Comparison of ENCODE assay signal across 2 cellular contexts in the genomic region with DNA sequence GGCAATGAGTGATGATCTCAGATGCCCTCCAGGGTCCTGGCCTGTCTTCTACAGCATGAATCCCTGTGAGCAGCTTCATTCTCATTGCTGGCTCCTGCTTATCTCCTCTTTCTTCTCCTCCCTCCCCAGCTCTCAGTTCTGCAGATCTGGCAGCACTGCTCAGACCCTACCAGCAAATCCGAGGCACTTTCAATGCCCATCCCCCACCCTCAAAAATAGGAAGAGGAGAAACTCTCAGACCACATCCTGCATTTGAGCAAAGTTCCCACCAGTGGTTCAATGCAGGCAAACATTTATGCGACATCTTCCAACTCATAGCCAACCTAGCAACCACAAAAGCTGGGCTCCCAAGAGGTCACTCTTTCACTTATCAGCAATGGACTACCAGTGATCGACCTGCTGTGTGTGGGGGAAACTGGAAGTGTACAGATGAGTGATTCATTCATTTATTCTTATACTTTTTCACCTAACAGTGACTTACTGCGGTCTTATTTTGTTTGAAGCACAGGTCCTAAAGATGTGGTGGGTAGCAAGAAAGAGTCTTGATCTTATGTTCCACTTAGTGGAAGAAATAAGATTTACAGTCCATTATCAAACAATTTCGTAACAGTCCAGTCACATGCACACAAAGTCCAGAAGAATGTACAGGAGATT.
TF ChIP-seq lines count a peak whose summit lies in the region.

No MANE protein-coding gene starts in this region.

TF ChIP-seq in SK-N-SH, 30 proteins besides CTCF, POLR2A, EP300 and RAD21:
- TF ChIP-seq, protein P1, sequence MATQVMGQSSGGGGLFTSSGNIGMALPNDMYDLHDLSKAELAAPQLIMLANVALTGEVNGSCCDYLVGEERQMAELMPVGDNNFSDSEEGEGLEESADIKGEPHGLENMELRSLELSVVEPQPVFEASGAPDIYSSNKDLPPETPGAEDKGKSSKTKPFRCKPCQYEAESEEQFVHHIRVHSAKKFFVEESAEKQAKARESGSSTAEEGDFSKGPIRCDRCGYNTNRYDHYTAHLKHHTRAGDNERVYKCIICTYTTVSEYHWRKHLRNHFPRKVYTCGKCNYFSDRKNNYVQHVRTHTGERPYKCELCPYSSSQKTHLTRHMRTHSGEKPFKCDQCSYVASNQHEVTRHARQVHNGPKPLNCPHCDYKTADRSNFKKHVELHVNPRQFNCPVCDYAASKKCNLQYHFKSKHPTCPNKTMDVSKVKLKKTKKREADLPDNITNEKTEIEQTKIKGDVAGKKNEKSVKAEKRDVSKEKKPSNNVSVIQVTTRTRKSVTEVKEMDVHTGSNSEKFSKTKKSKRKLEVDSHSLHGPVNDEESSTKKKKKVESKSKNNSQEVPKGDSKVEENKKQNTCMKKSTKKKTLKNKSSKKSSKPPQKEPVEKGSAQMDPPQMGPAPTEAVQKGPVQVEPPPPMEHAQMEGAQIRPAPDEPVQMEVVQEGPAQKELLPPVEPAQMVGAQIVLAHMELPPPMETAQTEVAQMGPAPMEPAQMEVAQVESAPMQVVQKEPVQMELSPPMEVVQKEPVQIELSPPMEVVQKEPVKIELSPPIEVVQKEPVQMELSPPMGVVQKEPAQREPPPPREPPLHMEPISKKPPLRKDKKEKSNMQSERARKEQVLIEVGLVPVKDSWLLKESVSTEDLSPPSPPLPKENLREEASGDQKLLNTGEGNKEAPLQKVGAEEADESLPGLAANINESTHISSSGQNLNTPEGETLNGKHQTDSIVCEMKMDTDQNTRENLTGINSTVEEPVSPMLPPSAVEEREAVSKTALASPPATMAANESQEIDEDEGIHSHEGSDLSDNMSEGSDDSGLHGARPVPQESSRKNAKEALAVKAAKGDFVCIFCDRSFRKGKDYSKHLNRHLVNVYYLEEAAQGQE (IDR thresholded peaks at IDR 0.05; ENCODE audit: low read depth, low read length): no peak
- TF ChIP-seq FOSL2 (IDR thresholded peaks at IDR 0.05; ENCODE audit: borderline replicate concordance, low read depth): no peak
- no peak for TF ChIP-seq MEF2A (IDR thresholded peaks at IDR 0.05; ENCODE audit: borderline replicate concordance, low read depth)
- no peak for TF ChIP-seq EZH2phosphoT487 (IDR thresholded peaks at IDR 0.05; ENCODE audit: borderline replicate concordance, low read depth)
- no peak for TF ChIP-seq FOXJ3 (CRISPR knock-in tag; IDR thresholded peaks at IDR 0.05)
- no peak for TF ChIP-seq POLR2AphosphoS5 (IDR thresholded peaks at IDR 0.05; ENCODE audit: low read depth, low read length)
- TF ChIP-seq, protein P2, sequence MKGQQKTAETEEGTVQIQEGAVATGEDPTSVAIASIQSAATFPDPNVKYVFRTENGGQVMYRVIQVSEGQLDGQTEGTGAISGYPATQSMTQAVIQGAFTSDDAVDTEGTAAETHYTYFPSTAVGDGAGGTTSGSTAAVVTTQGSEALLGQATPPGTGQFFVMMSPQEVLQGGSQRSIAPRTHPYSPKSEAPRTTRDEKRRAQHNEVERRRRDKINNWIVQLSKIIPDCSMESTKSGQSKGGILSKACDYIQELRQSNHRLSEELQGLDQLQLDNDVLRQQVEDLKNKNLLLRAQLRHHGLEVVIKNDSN (IDR thresholded peaks at IDR 0.05; ENCODE audit: borderline replicate concordance, low read depth): no peak
- no peak for TF ChIP-seq YY1 (IDR thresholded peaks at IDR 0.05; ENCODE audit: low read depth)
- TF ChIP-seq SIN3A (IDR thresholded peaks at IDR 0.05; ENCODE audit: borderline replicate concordance, low read depth, low read length): no peak
- TF ChIP-seq NFIC (IDR thresholded peaks at IDR 0.05; ENCODE audit: borderline replicate concordance): no peak
- TF ChIP-seq GABPA (IDR thresholded peaks at IDR 0.05; ENCODE audit: low read depth): no peak
- TF ChIP-seq TAF1 (IDR thresholded peaks at IDR 0.05; ENCODE audit: borderline replicate concordance, low read depth, low read length): no peak
- TF ChIP-seq ELF1 (IDR thresholded peaks at IDR 0.05): no peak
- no peak for TF ChIP-seq TCF12 (IDR thresholded peaks at IDR 0.05)
- no peak for TF ChIP-seq RFX5 (IDR thresholded peaks at IDR 0.05; ENCODE audit: low read length)
- TF ChIP-seq TEAD4 (IDR thresholded peaks at IDR 0.05; ENCODE audit: borderline replicate concordance, insufficient read depth): no peak
- TF ChIP-seq NRF1 (IDR thresholded peaks at IDR 0.05; ENCODE audit: low read depth, low read length): no peak
- no peak for TF ChIP-seq CHD2 (IDR thresholded peaks at IDR 0.05; ENCODE audit: low read length, partially characterized antibody)
- TF ChIP-seq, protein P3, sequence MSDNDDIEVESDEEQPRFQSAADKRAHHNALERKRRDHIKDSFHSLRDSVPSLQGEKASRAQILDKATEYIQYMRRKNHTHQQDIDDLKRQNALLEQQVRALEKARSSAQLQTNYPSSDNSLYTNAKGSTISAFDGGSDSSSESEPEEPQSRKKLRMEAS (IDR thresholded peaks at IDR 0.05; ENCODE audit: low read depth): no peak
- TF ChIP-seq JUND (IDR thresholded peaks at IDR 0.05): no peak

TF ChIP-seq in HEK293, 187 proteins besides CTCF, POLR2A, EP300 and RAD21 (continued from another document):
- TF ChIP-seq ZNF626 (tag by site-specific recombination; IDR thresholded peaks at IDR 0.05) (no peak), ZBTB17 (tag by site-specific recombination; IDR thresholded peaks at IDR 0.05) (peak; percentile 73), ZBTB1 (tag by site-specific recombination; IDR thresholded peaks at IDR 0.05) (no peak), ZNF2 (tag by site-specific recombination; IDR thresholded peaks at IDR 0.05) (no peak), HOXA7 (CRISPR knock-in tag; IDR thresholded peaks at IDR 0.05; ENCODE audit: borderline replicate concordance) (no peak), ZNF791 (tag by site-specific recombination; IDR thresholded peaks at IDR 0.05) (no peak)
- TF ChIP-seq, protein P4, sequence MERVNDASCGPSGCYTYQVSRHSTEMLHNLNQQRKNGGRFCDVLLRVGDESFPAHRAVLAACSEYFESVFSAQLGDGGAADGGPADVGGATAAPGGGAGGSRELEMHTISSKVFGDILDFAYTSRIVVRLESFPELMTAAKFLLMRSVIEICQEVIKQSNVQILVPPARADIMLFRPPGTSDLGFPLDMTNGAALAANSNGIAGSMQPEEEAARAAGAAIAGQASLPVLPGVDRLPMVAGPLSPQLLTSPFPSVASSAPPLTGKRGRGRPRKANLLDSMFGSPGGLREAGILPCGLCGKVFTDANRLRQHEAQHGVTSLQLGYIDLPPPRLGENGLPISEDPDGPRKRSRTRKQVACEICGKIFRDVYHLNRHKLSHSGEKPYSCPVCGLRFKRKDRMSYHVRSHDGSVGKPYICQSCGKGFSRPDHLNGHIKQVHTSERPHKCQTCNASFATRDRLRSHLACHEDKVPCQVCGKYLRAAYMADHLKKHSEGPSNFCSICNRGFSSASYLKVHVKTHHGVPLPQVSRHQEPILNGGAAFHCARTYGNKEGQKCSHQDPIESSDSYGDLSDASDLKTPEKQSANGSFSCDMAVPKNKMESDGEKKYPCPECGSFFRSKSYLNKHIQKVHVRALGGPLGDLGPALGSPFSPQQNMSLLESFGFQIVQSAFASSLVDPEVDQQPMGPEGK (tag by site-specific recombination; IDR thresholded peaks at IDR 0.05): 0 out of 2 replicates have a peak, but pooled peaks have one; percentile 3
- TF ChIP-seq, protein P5, sequence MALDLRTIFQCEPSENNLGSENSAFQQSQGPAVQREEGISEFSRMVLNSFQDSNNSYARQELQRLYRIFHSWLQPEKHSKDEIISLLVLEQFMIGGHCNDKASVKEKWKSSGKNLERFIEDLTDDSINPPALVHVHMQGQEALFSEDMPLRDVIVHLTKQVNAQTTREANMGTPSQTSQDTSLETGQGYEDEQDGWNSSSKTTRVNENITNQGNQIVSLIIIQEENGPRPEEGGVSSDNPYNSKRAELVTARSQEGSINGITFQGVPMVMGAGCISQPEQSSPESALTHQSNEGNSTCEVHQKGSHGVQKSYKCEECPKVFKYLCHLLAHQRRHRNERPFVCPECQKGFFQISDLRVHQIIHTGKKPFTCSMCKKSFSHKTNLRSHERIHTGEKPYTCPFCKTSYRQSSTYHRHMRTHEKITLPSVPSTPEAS (tag by site-specific recombination; IDR thresholded peaks at IDR 0.05): no peak
